ENCODE assay signal across 13 cellular contexts in the genomic region with DNA sequence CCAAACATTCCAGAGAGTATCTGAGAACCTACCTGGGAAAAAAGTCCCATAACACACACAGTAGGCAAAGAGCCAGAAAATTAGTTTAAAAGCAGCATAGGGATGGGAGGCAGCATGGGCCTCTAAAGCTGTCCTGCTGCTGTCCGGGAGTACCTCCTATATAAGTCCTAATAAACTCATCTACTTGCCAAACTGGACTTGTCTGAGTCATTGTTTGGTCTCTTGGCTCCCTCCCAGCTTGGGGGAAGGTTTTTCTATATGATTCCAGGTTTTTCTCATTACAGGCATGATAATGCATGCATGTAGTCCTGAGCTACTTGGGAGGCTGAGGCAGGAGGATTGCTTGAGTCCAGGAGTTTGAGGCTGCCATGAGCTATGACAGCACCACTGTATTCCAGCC. TPM values are rescaled to one million over a fixed set of nuclear protein-coding genes. Genes with fewer than 3 reads are reported as not detected.
DNase-seq lines count a peak whose midpoint lies in the region; ATAC-seq, FAIRE-seq and TF ChIP-seq lines count a peak whose summit lies in the region.
"Had no signal": no experiment of that assay in that cellular context is flagged by ENCODE, and none has a peak within 500 bp of the region (broad histone marks: within the 10 kb centered on the region; RNA-seq: fewer than 3 reads in every experiment).

No MANE protein-coding gene starts in this region.

- in situ Hi-C loops in Caki2 (cut with HindIII; ENCODE audit: low pct_unique_long_range_greater_than_20kb, low sequenced_read_pairs): no loop called here

- no peak for ATAC-seq in omental fat pad (ENCODE audit: low FRiP score)

- TF ChIP-seq CTCF in bronchial epithelial cell (IDR thresholded peaks at IDR 0.05; ENCODE audit: insufficient read depth, low read length, severe bottlenecking) (no peak), omental fat pad (IDR thresholded peaks at IDR 0.05) (no peak), endodermal cell (conservative IDR thresholded peaks at IDR 0.05) (no peak)

- H3K36me3 ChIP-seq in bronchial epithelial cell (ENCODE audit: control insufficient read depth, insufficient read depth, low read length) (peaks cover 1% of the 10 kb centered on the region), H7 (replicated peaks; ENCODE audit: control insufficient read depth, insufficient read depth, low read length) (no peaks in the 10 kb centered on the region), endodermal cell (ENCODE audit: control insufficient read depth, insufficient read depth, low read length) (no peaks in the 10 kb centered on the region)
- H3K36me3 ChIP-seq: sigmoid colon had no signal

- no peak overlapping the region for H3K27ac ChIP-seq in endodermal cell (ENCODE audit: low read depth, low read length)
- H3K27ac ChIP-seq: sigmoid colon had no signal

- no peak overlapping the region for H3K4me3 ChIP-seq in bronchial epithelial cell (ENCODE audit: low read depth, low read length)
- H3K4me3 ChIP-seq in H7 (ENCODE audit: insufficient read depth, low read depth, low read length): no peak overlapping the region
- no peak overlapping the region for H3K4me3 ChIP-seq in endodermal cell (ENCODE audit: low read length)
- H3K4me3 ChIP-seq: sigmoid colon had no signal

- H3K27me3 ChIP-seq in bronchial epithelial cell (ENCODE audit: control insufficient read depth, insufficient read depth, low read length): no peaks in the 10 kb centered on the region
- no peaks in the 10 kb centered on the region for H3K27me3 ChIP-seq in H7 (ENCODE audit: control insufficient read depth, insufficient read depth, low read length)
- no peaks in the 10 kb centered on the region for H3K27me3 ChIP-seq in endodermal cell (ENCODE audit: control insufficient read depth, insufficient read depth, low read length, poor library complexity, severe bottlenecking)
- H3K27me3 ChIP-seq: sigmoid colon had no signal

- no peaks in the 10 kb centered on the region for H3K9me3 Mint-ChIP-seq in endodermal cell

- no peaks in the 10 kb centered on the region for H3K9me3 ChIP-seq in endodermal cell (ENCODE audit: control insufficient read depth, low read length)
- H3K9me3 ChIP-seq: sigmoid colon had no signal

- H3K9ac ChIP-seq in endodermal cell (ENCODE audit: extremely low read depth, low read length, poor library complexity, severe bottlenecking): no peak overlapping the region

- no peak for FAIRE-seq in bronchial epithelial cell (lab: Jason Lieb, UNC)

- DNase-seq in Caki2 (ENCODE audit: low read depth) (peak; percentile 29), M059J (ENCODE audit: low read depth) (peak; percentile 79), bronchial epithelial cell (ENCODE audit: low read depth) (peak; percentile 91), non-pigmented ciliary epithelial cell (ENCODE audit: low read depth) (peak; percentile 68), H7 (no peak), omental fat pad (ENCODE audit: low spot score) (no peak), endodermal cell (no peak), hypothalamus (lab: John Stamatoyannopoulos, UW) (no peak)
- DNase-seq: activated CD4-positive, alpha-beta T cell treated with anti-CD3 and anti-CD28 coated beads, Interleukin-2, amount 50 U/mL, for 1 hour; DMS153; mesendoderm; NCI-H1417; sigmoid colon had no signal

- H3K4me3 Mint-ChIP-seq in endodermal cell: no peak overlapping the region

- no peaks in the 10 kb centered on the region for H3K27me3 Mint-ChIP-seq in endodermal cell (ENCODE audit: insufficient read depth)

- 95 to 100% methylated on average over 1 of the region's 1 CpG for whole genome bisulfite sequencing in endodermal cell (ENCODE audit: insufficient coverage in 1 of 2, insufficient read length in 1 of 2), 2 experiments

- peaks cover 15% of the 10 kb centered on the region for H3K36me3 Mint-ChIP-seq in endodermal cell (ENCODE audit: low read depth)

- no peak overlapping the region for H3K27ac Mint-ChIP-seq in endodermal cell

- peaks cover 21% of the 10 kb centered on the region for H3K4me1 Mint-ChIP-seq in endodermal cell

- H3K4me1 ChIP-seq in endodermal cell (ENCODE audit: control insufficient read depth, insufficient read depth, low read length): peaks cover 8% of the 10 kb centered on the region

RNA-seq across cellular contexts. Expression of a gene that starts 17.5 kb away (rescaled TPM):
- 7.7 and 8.6 TPM in 2 replicates for total RNA-seq in Caki2 (2014; rRNA removed; shearing (Covaris generic); ENCODE audit: low replicate concordance)
- 43.4 and 63.9 TPM in 2 replicates for total RNA-seq in M059J (2014; rRNA removed; shearing (Covaris generic))
- 46.6 and 68.1 TPM in 2 replicates for total RNA-seq in bronchial epithelial cell
- total RNA-seq in H7 (2014; rRNA removed; shearing (Covaris generic)): 15.0 and 17.2 TPM in 2 replicates
- total RNA-seq in omental fat pad: 10 to 100 TPM; 31.7 to 44.9 (median 34.0) TPM
- 10 to 100 TPM; 32.5 to 48.7 TPM for total RNA-seq in endodermal cell
- polyA plus RNA-seq in endodermal cell (2013, experiment 1 of 2): 29.0 TPM
- 29.4 TPM for polyA plus RNA-seq in endodermal cell (2013, experiment 2 of 2)

Comparison
In these comparisons a context has a peak if more than half of its experiments do, and no peak if none do; other contexts are left out.
1. DNase-seq: peak in Caki2 (single experiment), M059J (single experiment), bronchial epithelial cell (single experiment) and non-pigmented ciliary epithelial cell (single experiment); none in H7 (single experiment), omental fat pad (single experiment), endodermal cell (single experiment) and hypothalamus (0 of 51).